In the genomic region with DNA sequence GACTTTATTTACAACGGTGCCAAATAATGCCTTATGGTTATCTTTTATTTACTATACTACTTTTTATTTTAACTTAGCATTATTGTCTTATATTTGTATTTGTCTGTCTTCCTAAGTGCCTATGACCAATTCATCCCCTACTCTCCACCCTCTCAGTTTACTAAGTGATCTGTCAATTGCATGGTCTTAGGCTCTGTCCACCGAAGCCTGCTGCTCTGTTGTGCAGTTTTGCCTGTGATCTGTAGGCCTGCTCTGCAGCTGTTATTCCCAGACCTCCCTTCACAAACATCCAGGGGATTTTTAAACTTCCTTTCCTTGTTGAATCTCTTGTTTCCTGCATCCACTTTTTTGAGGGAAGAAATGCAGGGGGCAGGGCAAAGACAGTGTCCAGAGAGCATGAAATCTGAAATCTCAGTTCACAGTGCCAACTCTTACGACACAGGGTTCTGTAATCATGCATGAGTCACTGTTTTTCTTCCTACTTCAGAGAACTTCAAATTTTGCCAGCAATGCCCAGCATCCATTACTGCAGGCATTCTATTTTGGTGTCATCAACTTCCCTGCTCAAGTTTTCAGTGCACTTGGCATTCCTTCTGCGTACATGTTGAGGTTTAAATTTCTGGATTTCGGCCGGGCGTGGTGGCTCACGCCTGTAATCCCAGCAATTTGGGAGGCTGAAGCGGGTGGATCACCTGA, we compare ENCODE assay signal across 8 cellular contexts. TPM values are rescaled to one million over a fixed set of nuclear protein-coding genes. Genes with fewer than 3 reads are reported as not detected.
DNase-seq lines count a peak whose midpoint lies in the region; ATAC-seq and TF ChIP-seq lines count a peak whose summit lies in the region.

No MANE protein-coding gene starts in this region.

- H3K27me3 Mint-ChIP-seq in stimulated activated memory B cell treated with anti-CD40 and anti-IgM and Interleukin-4, amounts not matched to agents 10 μg/mL and 1 μg/mL and 100 μg/mL, for 72 hours, result no peaks in the 10 kb centered on the region

- no peaks in the 10 kb centered on the region for H3K27me3 ChIP-seq in SJSA1 (replicated peaks)
- no peaks in the 10 kb centered on the region for H3K27me3 ChIP-seq in psoas muscle (ENCODE audit: insufficient read depth in 3 of 3, low read length in 2 of 3)

- H3K36me3 Mint-ChIP-seq in stimulated activated memory B cell treated with anti-CD40 and anti-IgM and Interleukin-4, amounts not matched to agents 10 μg/mL and 1 μg/mL and 100 μg/mL, for 72 hours, result peaks cover 18% of the 10 kb centered on the region

- no peaks in the 10 kb centered on the region for H3K9me3 Mint-ChIP-seq in stimulated activated memory B cell treated with anti-CD40 and anti-IgM and Interleukin-4, amounts not matched to agents 10 μg/mL and 1 μg/mL and 100 μg/mL, for 72 hours

- intact Hi-C loops in psoas muscle (cut with DNase I), result loop anchor here in 1 of 2 donors (1.0 kb wide), 1 partner anchor 11 kb away; a partner anchor contains a TSS

- DNase-seq in Daoy (ENCODE audit: low read depth), result peak; percentile 88
- DNase-seq in SJSA1 (ENCODE audit: low read depth in 1 of 2, low spot score in 2 of 2), result peak; percentile 62 to 75
- DNase-seq in fibroblast of the aortic adventitia (ENCODE audit: low read depth), result peak; percentile 99
- peak in 1 of 2 donors; percentile 36 for DNase-seq in psoas muscle
- no peak for DNase-seq in NCI-H510A treated with DMSO at 0.1 percent for 48 hours (lab: John Stamatoyannopoulos, UW)
- DNase-seq in activated effector memory CD4-positive, alpha-beta T cell treated with anti-CD3 and anti-CD28 coated beads, Interleukin-2, amount 50 U/mL, for 16 hours, result no peak

- no peak overlapping the region for H3K27ac Mint-ChIP-seq in stimulated activated memory B cell treated with anti-CD40 and anti-IgM and Interleukin-4, amounts not matched to agents 10 μg/mL and 1 μg/mL and 100 μg/mL, for 72 hours

- H3K4me3 Mint-ChIP-seq in stimulated activated memory B cell treated with anti-CD40 and anti-IgM and Interleukin-4, amounts not matched to agents 10 μg/mL and 1 μg/mL and 100 μg/mL, for 72 hours, result no peak overlapping the region

- TF ChIP-seq CTCF in fibroblast of the aortic adventitia (IDR thresholded peaks at IDR 0.05; ENCODE audit: insufficient read depth, low read length), result no peak
- TF ChIP-seq CTCF in psoas muscle (IDR thresholded peaks at IDR 0.05), result no peak

- H3K27ac ChIP-seq in SJSA1 (peak overlapping the region; percentile 57), psoas muscle (peak overlapping the region; percentile 32)

- H3K4me1 Mint-ChIP-seq in stimulated activated memory B cell treated with anti-CD40 and anti-IgM and Interleukin-4, amounts not matched to agents 10 μg/mL and 1 μg/mL and 100 μg/mL, for 72 hours, result peaks cover 14% of the 10 kb centered on the region

- H3K36me3 ChIP-seq in SJSA1, result peaks cover 27% of the 10 kb centered on the region
- H3K36me3 ChIP-seq in psoas muscle (ENCODE audit: insufficient read depth in 1 of 2, low read depth in 1 of 2), result peaks cover 0 to 5% of the 10 kb centered on the region in 2 donors

- peak; percentile 80 to 93 (median 91) for ATAC-seq in psoas muscle
- no peak for ATAC-seq in HG02884 (IDR thresholded peaks at IDR 0.05; ENCODE audit: unreplicated experiment)
- no peak for ATAC-seq in stimulated activated memory B cell treated with anti-CD40 and anti-IgM and Interleukin-4, amounts not matched to agents 10 μg/mL and 1 μg/mL and 100 μg/mL, for 72 hours

- 19 to 34% (median 26%) methylated on average over 9 of the region's 9 CpGs for WGBS in psoas muscle, 3 donors

- peaks cover 29% of the 10 kb centered on the region for H3K4me1 ChIP-seq in SJSA1 (replicated peaks)
- H3K4me1 ChIP-seq in psoas muscle, result peaks cover 27% of the 10 kb centered on the region

- H3K4me3 ChIP-seq in SJSA1, result no peak overlapping the region
- peak overlapping the region; percentile 14 for H3K4me3 ChIP-seq in fibroblast of the aortic adventitia (ENCODE audit: low read depth, low read length)
- H3K4me3 ChIP-seq in psoas muscle, result no peak overlapping the region

- H3K9me3 ChIP-seq in SJSA1 (replicated peaks) (no peaks in the 10 kb centered on the region), psoas muscle (peaks cover 3% of the 10 kb centered on the region)

RNA-seq across cellular contexts. Expression of a gene that starts 11.4 kb away (rescaled TPM):
- total RNA-seq in Daoy (2014; rRNA removed; shearing (Covaris generic)), result 18.2 and 24.5 TPM in 2 replicates
- 12.9 and 20.9 TPM in 2 replicates for total RNA-seq in SJSA1 (2014; rRNA removed; shearing (Covaris generic))
- total RNA-seq in fibroblast of the aortic adventitia (ENCODE audit: low replicate concordance) (107 and 176 TPM in 2 replicates), psoas muscle (10 to 100 TPM; 14.5 to 23.7 (median 20.0) TPM)
- polyA plus RNA-seq in psoas muscle, result 1 to 10 TPM; 1.7 to 9.4 (median 2.0) TPM

Comparison
In these comparisons a context has a peak if more than half of its experiments do, and no peak if none do; other contexts are left out.
1. DNase-seq: peak in Daoy (single experiment), SJSA1 (2 of 2) and fibroblast of the aortic adventitia (single experiment); none in NCI-H510A treated with DMSO at 0.1 percent for 48 hours (single experiment) and activated effector memory CD4-positive, alpha-beta T cell treated with anti-CD3 and anti-CD28 coated beads, Interleukin-2, amount 50 U/mL, for 16 hours (single experiment).
2. ATAC-seq: peak in psoas muscle (4 of 4); none in HG02884 (single experiment) and stimulated activated memory B cell treated with anti-CD40 and anti-IgM and Interleukin-4, amounts not matched to agents 10 μg/mL and 1 μg/mL and 100 μg/mL, for 72 hours (single experiment).